In genomic region chr22:44700456-44700855, GRCh38 we compare ENCODE assay signal across 1 cellular context.
TF ChIP-seq lines count a peak whose summit lies in the region.

No MANE protein-coding gene starts in this region.

TF ChIP-seq in H1, 55 proteins besides CTCF, POLR2A, EP300 and RAD21:
- TF ChIP-seq, protein P1, sequence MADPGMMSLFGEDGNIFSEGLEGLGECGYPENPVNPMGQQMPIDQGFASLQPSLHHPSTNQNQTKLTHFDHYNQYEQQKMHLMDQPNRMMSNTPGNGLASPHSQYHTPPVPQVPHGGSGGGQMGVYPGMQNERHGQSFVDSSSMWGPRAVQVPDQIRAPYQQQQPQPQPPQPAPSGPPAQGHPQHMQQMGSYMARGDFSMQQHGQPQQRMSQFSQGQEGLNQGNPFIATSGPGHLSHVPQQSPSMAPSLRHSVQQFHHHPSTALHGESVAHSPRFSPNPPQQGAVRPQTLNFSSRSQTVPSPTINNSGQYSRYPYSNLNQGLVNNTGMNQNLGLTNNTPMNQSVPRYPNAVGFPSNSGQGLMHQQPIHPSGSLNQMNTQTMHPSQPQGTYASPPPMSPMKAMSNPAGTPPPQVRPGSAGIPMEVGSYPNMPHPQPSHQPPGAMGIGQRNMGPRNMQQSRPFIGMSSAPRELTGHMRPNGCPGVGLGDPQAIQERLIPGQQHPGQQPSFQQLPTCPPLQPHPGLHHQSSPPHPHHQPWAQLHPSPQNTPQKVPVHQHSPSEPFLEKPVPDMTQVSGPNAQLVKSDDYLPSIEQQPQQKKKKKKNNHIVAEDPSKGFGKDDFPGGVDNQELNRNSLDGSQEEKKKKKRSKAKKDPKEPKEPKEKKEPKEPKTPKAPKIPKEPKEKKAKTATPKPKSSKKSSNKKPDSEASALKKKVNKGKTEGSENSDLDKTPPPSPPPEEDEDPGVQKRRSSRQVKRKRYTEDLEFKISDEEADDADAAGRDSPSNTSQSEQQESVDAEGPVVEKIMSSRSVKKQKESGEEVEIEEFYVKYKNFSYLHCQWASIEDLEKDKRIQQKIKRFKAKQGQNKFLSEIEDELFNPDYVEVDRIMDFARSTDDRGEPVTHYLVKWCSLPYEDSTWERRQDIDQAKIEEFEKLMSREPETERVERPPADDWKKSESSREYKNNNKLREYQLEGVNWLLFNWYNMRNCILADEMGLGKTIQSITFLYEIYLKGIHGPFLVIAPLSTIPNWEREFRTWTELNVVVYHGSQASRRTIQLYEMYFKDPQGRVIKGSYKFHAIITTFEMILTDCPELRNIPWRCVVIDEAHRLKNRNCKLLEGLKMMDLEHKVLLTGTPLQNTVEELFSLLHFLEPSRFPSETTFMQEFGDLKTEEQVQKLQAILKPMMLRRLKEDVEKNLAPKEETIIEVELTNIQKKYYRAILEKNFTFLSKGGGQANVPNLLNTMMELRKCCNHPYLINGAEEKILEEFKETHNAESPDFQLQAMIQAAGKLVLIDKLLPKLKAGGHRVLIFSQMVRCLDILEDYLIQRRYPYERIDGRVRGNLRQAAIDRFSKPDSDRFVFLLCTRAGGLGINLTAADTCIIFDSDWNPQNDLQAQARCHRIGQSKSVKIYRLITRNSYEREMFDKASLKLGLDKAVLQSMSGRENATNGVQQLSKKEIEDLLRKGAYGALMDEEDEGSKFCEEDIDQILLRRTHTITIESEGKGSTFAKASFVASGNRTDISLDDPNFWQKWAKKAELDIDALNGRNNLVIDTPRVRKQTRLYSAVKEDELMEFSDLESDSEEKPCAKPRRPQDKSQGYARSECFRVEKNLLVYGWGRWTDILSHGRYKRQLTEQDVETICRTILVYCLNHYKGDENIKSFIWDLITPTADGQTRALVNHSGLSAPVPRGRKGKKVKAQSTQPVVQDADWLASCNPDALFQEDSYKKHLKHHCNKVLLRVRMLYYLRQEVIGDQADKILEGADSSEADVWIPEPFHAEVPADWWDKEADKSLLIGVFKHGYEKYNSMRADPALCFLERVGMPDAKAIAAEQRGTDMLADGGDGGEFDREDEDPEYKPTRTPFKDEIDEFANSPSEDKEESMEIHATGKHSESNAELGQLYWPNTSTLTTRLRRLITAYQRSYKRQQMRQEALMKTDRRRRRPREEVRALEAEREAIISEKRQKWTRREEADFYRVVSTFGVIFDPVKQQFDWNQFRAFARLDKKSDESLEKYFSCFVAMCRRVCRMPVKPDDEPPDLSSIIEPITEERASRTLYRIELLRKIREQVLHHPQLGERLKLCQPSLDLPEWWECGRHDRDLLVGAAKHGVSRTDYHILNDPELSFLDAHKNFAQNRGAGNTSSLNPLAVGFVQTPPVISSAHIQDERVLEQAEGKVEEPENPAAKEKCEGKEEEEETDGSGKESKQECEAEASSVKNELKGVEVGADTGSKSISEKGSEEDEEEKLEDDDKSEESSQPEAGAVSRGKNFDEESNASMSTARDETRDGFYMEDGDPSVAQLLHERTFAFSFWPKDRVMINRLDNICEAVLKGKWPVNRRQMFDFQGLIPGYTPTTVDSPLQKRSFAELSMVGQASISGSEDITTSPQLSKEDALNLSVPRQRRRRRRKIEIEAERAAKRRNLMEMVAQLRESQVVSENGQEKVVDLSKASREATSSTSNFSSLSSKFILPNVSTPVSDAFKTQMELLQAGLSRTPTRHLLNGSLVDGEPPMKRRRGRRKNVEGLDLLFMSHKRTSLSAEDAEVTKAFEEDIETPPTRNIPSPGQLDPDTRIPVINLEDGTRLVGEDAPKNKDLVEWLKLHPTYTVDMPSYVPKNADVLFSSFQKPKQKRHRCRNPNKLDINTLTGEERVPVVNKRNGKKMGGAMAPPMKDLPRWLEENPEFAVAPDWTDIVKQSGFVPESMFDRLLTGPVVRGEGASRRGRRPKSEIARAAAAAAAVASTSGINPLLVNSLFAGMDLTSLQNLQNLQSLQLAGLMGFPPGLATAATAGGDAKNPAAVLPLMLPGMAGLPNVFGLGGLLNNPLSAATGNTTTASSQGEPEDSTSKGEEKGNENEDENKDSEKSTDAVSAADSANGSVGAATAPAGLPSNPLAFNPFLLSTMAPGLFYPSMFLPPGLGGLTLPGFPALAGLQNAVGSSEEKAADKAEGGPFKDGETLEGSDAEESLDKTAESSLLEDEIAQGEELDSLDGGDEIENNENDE (IDR thresholded peaks at IDR 0.05; ENCODE audit: insufficient replicate concordance, low read length): no peak
- TF ChIP-seq CHD1 (IDR thresholded peaks at IDR 0.05; ENCODE audit: low read depth, low read length) (no peak), MAFK (IDR thresholded peaks at IDR 0.05; ENCODE audit: low read depth, low read length) (no peak), EZH2 (IDR thresholded peaks at IDR 0.05; ENCODE audit: low read depth, low read length, severe bottlenecking) (no peak), CEBPB (IDR thresholded peaks at IDR 0.05; ENCODE audit: low read depth, low read length) (no peak), SIRT6 (IDR thresholded peaks at IDR 0.05; ENCODE audit: low read length) (no peak), TAF7 (optimal IDR thresholded peaks at IDR 0.05; ENCODE audit: borderline replicate concordance, low read depth, low read length) (no peak), RNF2 (IDR thresholded peaks at IDR 0.05; ENCODE audit: borderline replicate concordance, low read depth, low read length, missing control alignments, poor library complexity, severe bottlenecking) (no peak)
